ENCODE assay signal across 9 cellular contexts in the genomic region with DNA sequence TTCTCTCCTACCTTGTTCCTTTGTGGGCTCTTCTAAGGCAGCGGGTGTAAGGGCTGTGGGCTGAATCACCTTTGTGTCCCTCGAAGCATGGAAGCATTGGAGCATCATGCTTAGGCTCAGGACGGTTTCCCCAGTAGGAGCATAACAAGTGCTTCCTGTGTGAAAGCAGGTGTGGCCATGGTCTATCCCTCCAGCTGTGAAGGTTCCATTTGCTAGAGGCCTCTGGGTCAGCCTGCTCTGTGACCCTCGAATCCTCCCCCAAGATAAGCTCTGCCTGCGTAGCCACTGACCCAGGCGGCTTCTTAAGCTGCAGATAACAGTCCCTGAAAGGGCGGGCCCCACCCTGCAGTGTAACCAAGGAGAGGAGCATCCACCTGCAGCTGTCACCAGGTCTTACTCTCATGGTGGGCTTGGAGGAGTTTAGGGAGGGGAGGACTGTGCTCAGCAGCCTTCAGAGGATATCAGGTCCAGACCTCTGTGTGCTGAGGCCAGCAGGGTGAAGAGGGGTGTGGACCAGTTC. TPM values are rescaled to one million over a fixed set of nuclear protein-coding genes. Genes with fewer than 3 reads are reported as not detected.
DNase-seq lines count a peak whose midpoint lies in the region; ATAC-seq and TF ChIP-seq lines count a peak whose summit lies in the region.
"Had no signal": no experiment of that assay in that cellular context is flagged by ENCODE, and none has a peak within 500 bp of the region (broad histone marks: within the 10 kb centered on the region; RNA-seq: fewer than 3 reads in every experiment).

No MANE protein-coding gene starts in this region.

- H4K20me1 ChIP-seq in smooth muscle cell (ENCODE audit: low read depth), result peaks cover 88% of the 10 kb centered on the region

- no peak for TF ChIP-seq POLR2A in esophagus muscularis mucosa (IDR thresholded peaks at IDR 0.05; ENCODE audit: low read depth)

- TF ChIP-seq CTCF in esophagus muscularis mucosa (IDR thresholded peaks at IDR 0.05) (no peak), smooth muscle cell (IDR thresholded peaks at IDR 0.05; ENCODE audit: borderline replicate concordance, insufficient read depth, poor library complexity, severe bottlenecking) (no peak)

- H3K4me3 ChIP-seq in esophagus muscularis mucosa, result no peak overlapping the region
- H3K4me3 ChIP-seq in smooth muscle cell, result no peak overlapping the region

- H3K79me2 ChIP-seq in smooth muscle cell (ENCODE audit: low read depth), result peaks cover 95% of the 10 kb centered on the region

- intact Hi-C loops in esophagus muscularis mucosa (cut with DNase I), result no loop called here

- ATAC-seq in GM19467 (IDR thresholded peaks at IDR 0.05; ENCODE audit: unreplicated experiment), result peak; percentile 53
- ATAC-seq: natural killer cell treated with Interleukin-12 subunit alpha and Interleukin-12 subunit beta and Interleukin-15 and Interleukin-18, amount 100 ng/mL, for 72 hours had no signal

- no peaks in the 10 kb centered on the region for H3K27me3 ChIP-seq in esophagus muscularis mucosa
- H3K27me3 ChIP-seq in smooth muscle cell (ENCODE audit: low read depth), result no peaks in the 10 kb centered on the region

- H3K4me1 ChIP-seq in esophagus muscularis mucosa (peaks cover 83 to 98% (median 89%) of the 10 kb centered on the region in 4 donors), smooth muscle cell (ENCODE audit: low read depth) (peaks cover 55% of the 10 kb centered on the region)

- H3K9ac ChIP-seq in smooth muscle cell (ENCODE audit: low read depth), result no peak overlapping the region

- H3K36me3 ChIP-seq in esophagus muscularis mucosa (no peaks in the 10 kb centered on the region), smooth muscle cell (ENCODE audit: low read depth) (no peaks in the 10 kb centered on the region)

- peaks cover 14% of the 10 kb centered on the region for H3F3A ChIP-seq in smooth muscle cell (ENCODE audit: low read depth)

- 87% methylated on average over 7 of the region's 7 CpGs for WGBS in esophagus muscularis mucosa
- 69% methylated on average over 7 of the region's 7 CpGs for WGBS in smooth muscle cell (ENCODE audit: low lambda C conversion rate)

- no peaks in the 10 kb centered on the region for H3K9me3 ChIP-seq in esophagus muscularis mucosa
- no peaks in the 10 kb centered on the region for H3K9me3 ChIP-seq in smooth muscle cell (replicated peaks; ENCODE audit: low read depth)

- peak; percentile 65 for DNase-seq in NCI-H146 (lab: John Stamatoyannopoulos, UW)
- no peak for DNase-seq in esophagus muscularis mucosa (ENCODE audit: extremely low spot score)
- no peak for DNase-seq in smooth muscle cell (lab: John Stamatoyannopoulos, UW; ENCODE audit: unreplicated experiment)
- no peak for DNase-seq in foreskin melanocyte
- no peak for DNase-seq in AG08395 (ENCODE audit: low spot score)
- DNase-seq in 8988T, result no peak
- no peak for DNase-seq in stimulated activated naive CD4-positive, alpha-beta T cell (lab: John Stamatoyannopoulos, UW)

- TF ChIP-seq EP300 in esophagus muscularis mucosa (IDR thresholded peaks at IDR 0.05), result no peak

- peak overlapping the region; percentile 38 to 77 (median 60) for H3K27ac ChIP-seq in esophagus muscularis mucosa (replicated peaks in 1 of 4)
- H3K27ac ChIP-seq in smooth muscle cell (ENCODE audit: low read depth), result peak overlapping the region; percentile 89

- H2AFZ ChIP-seq in smooth muscle cell (ENCODE audit: low read depth), result no peak overlapping the region

- H3K4me2 ChIP-seq in smooth muscle cell, result peak overlapping the region; percentile 68

RNA-seq across cellular contexts. Expression of a gene that starts 8.4 kb away (rescaled TPM):
- total RNA-seq in esophagus muscularis mucosa (100 to 1,000 TPM in 1 of 4 donors, 10 to 100 TPM in 3; 48.2 to 113 (median 74.5) TPM), smooth muscle cell (53.0 and 64.6 TPM in 2 replicates)
- polyA plus RNA-seq in smooth muscle cell, result 32.4 and 42.1 TPM in 2 replicates

RNA-seq across cellular contexts. Expression of a gene that starts 50.0 kb away (rescaled TPM):
- 1,000 to 10,000 TPM; 1,492 to 3,727 (median 2,626) TPM for total RNA-seq in esophagus muscularis mucosa
- 2,252 and 2,349 TPM in 2 replicates for total RNA-seq in smooth muscle cell
- polyA plus RNA-seq in smooth muscle cell, result 1,004 and 1,045 TPM in 2 replicates
